In genomic region chr13:31588331-31588730, GRCh38 we compare ENCODE assay signal across 11 cellular contexts.
"Had no signal": no experiment of that assay in that cellular context is flagged by ENCODE, and none has a peak within 500 bp of the region (broad histone marks: within the 10 kb centered on the region; RNA-seq: fewer than 3 reads in every experiment).

No MANE protein-coding gene starts in this region.

- H3K9me3 ChIP-seq: pancreas, thoracic aorta had no signal

- DNase-seq: activated T-cell treated with anti-CD3 and anti-CD28 coated beads, Interleukin-2, amount 50 U/mL, for 1 hour; cerebellar nuclear complex; dermis blood vessel endothelial cell; endodermal cell; glutamatergic neuron; left ventricle myocardium inferior; mesenchymal stem cell; pancreas; stomach had no signal

- H3K27ac ChIP-seq: left ventricle myocardium inferior, pancreas, skin epidermis, stomach, thoracic aorta had no signal

- H3K27me3 ChIP-seq: pancreas, stomach had no signal

- H3K4me1 ChIP-seq: left ventricle myocardium inferior, pancreas, stomach had no signal

- H3K36me3 ChIP-seq: left ventricle myocardium inferior, pancreas, stomach, thoracic aorta had no signal

- H3K4me3 ChIP-seq: left ventricle myocardium inferior, pancreas, skin epidermis, stomach, thoracic aorta had no signal
